In the genomic region with DNA sequence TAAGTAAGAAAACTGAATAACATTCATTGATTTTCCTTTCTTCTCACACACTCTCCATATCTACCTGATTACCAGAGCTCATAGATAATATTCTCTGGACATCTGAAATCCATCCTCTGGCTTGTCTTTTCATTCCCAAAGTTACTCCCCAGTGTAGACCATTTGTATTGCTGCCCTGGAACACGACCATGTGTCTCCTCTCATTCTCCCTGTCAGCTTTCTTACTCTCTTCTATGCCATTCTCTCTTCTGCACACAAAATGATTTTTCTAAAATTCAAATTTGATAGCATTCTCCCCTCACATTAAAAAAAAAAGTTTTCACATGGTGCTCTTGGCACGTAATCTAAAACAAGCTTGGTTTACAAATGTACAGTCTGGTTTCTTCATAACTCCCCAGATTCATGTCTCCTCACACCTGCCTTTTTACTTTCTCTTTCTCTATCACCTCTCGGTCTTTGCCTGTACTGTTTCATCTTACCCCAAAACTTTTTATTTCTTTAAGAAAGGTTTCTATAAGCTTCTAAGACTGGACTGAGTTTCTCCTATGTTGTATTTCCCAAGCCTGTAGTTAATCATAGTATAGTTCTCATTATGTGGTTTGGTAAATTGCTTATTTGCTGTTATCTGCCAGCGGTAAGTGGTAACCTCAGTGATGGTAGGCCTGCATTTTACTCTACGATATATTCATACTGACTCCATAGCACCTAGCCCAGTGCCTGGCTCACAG, we compare ENCODE assay signal across 8 cellular contexts. TPM values are rescaled to one million over a fixed set of nuclear protein-coding genes. Genes with fewer than 3 reads are reported as not detected.
DNase-seq lines count a peak whose midpoint lies in the region; ATAC-seq and TF ChIP-seq lines count a peak whose summit lies in the region.

No MANE protein-coding gene starts in this region.

- TF ChIP-seq CTCF in omental fat pad (IDR thresholded peaks at IDR 0.05): no peak

- DNase-seq in M059J (ENCODE audit: low read depth) (peak; percentile 31), omental fat pad (ENCODE audit: low spot score) (no peak), NCI-H2227 (lab: John Stamatoyannopoulos, UW; ENCODE audit: unreplicated experiment) (no peak), DMS153 treated with DMSO at 0.1 percent for 48 hours (lab: John Stamatoyannopoulos, UW; ENCODE audit: unreplicated experiment) (no peak), AG08396 (ENCODE audit: low spot score) (no peak), HCEC 1CT (no peak)

- ATAC-seq in GM18870 (IDR thresholded peaks at IDR 0.05; ENCODE audit: unreplicated experiment) (peak; percentile 85), HG02642 (IDR thresholded peaks at IDR 0.05; ENCODE audit: poor library complexity, unreplicated experiment) (peak; percentile 73), omental fat pad (ENCODE audit: low FRiP score) (peak; percentile 86)

RNA-seq across cellular contexts. Expression of a gene that starts 31.2 kb away (rescaled TPM):
- total RNA-seq in M059J (2014; rRNA removed; shearing (Covaris generic)): 4.0 and 8.0 TPM in 2 replicates
- total RNA-seq in omental fat pad: 100 to 1,000 TPM in 1 of 4 donors, 10 to 100 TPM in 3; 17.8 to 205 (median 33.4) TPM
